In genomic region chr3:32502944-32503286, GRCh38 we compare ENCODE assay signal across 8 cellular contexts. TPM values are rescaled to one million over a fixed set of nuclear protein-coding genes. Genes with fewer than 3 reads are reported as not detected.
DNase-seq lines count a peak whose midpoint lies in the region; ATAC-seq and TF ChIP-seq lines count a peak whose summit lies in the region.

No MANE protein-coding gene starts in this region.

- H3K27ac ChIP-seq in epithelial cell of prostate = peak overlapping the region; percentile 81

- no peak for TF ChIP-seq CTCF in NB4 (IDR thresholded peaks at IDR 0.05; ENCODE audit: low read depth, low read length)

- ATAC-seq in GM21390 (IDR thresholded peaks at IDR 0.05; ENCODE audit: unreplicated experiment) (peak; percentile 1), GM18517 (IDR thresholded peaks at IDR 0.05; ENCODE audit: unreplicated experiment) (no peak)

- no peak for DNase-seq in NB4 (ENCODE audit: low read depth)
- DNase-seq in epithelial cell of prostate (ENCODE audit: low read depth, low spot score) = no peak
- DNase-seq in skeletal muscle cell (ENCODE audit: low read depth) = no peak
- no peak for DNase-seq in cerebellum (ENCODE audit: low spot score)
- DNase-seq in NCI-H69 (lab: John Stamatoyannopoulos, UW) = no peak
- no peak for DNase-seq in NCI-H510A treated with DMSO at 0.1 percent for 48 hours (lab: John Stamatoyannopoulos, UW)

- TF ChIP-seq POLR2A in NB4 (IDR thresholded peaks at IDR 0.05; ENCODE audit: extremely low read depth, insufficient read length) = no peak

- H3K4me3 ChIP-seq in NB4 (ENCODE audit: low read depth, low read length) = peak overlapping the region; percentile 85
- H3K4me3 ChIP-seq in skeletal muscle cell (ENCODE audit: low read depth, low read length) = peak overlapping the region; percentile 86

RNA-seq across cellular contexts. Expression of gene CMTM6, which starts 0.3 kb away (rescaled TPM):
- 30.7 TPM for total RNA-seq in cerebellum
